Comparison of ENCODE assay signal across 22 cellular contexts in genomic region chr1:167484726-167485125, GRCh38. TPM values are rescaled to one million over a fixed set of nuclear protein-coding genes. Genes with fewer than 3 reads are reported as not detected.
A peak's percentile ranks its signal among the peaks of the same experiment; 100 is the strongest.
DNase-seq lines count a peak whose midpoint lies in the region; ATAC-seq and TF ChIP-seq lines count a peak whose summit lies in the region.
"Had no signal": no experiment of that assay in that cellular context is flagged by ENCODE, and none has a peak within 500 bp of the region (broad histone marks: within the 10 kb centered on the region; RNA-seq: fewer than 3 reads in every experiment).

No MANE protein-coding gene starts in this region.

- POLR2A ChIA-PET in activated CD4-positive, alpha-beta memory T cell treated with anti-CD3 and anti-CD28 coated beads for 36 hours (lab: Charles Lee), result interaction anchor here (1.3 to 1.4 kb wide), 2 partner anchors 8 to 11 kb away, joined by 4 read pairs; no protein-coding TSS in a partner anchor
- POLR2A ChIA-PET in WTC11 (lab: Charles Lee), result no interaction called here

- H3K4me3 Mint-ChIP-seq in activated CD4-positive, alpha-beta memory T cell treated with anti-CD3 and anti-CD28 coated beads for 36 hours, result peak overlapping the region; percentile 63
- peak overlapping the region; percentile 72 for H3K4me3 Mint-ChIP-seq in activated naive CD8-positive, alpha-beta T cell
- H3K4me3 Mint-ChIP-seq in WTC11, result no peak overlapping the region
- H3K4me3 Mint-ChIP-seq: nephron had no signal

- H3K27me3 Mint-ChIP-seq in activated CD4-positive, alpha-beta memory T cell treated with anti-CD3 and anti-CD28 coated beads for 36 hours, result no peaks in the 10 kb centered on the region
- no peaks in the 10 kb centered on the region for H3K27me3 Mint-ChIP-seq in activated naive CD8-positive, alpha-beta T cell
- peaks cover 4% of the 10 kb centered on the region for H3K27me3 Mint-ChIP-seq in WTC11 (ENCODE audit: low read depth)

- peaks cover 95% of the 10 kb centered on the region for H3K4me1 Mint-ChIP-seq in activated CD4-positive, alpha-beta memory T cell treated with anti-CD3 and anti-CD28 coated beads for 36 hours (ENCODE audit: low read depth)
- peaks cover 93% of the 10 kb centered on the region for H3K4me1 Mint-ChIP-seq in activated naive CD8-positive, alpha-beta T cell (ENCODE audit: low read depth)
- H3K4me1 Mint-ChIP-seq in WTC11, result peaks cover 31% of the 10 kb centered on the region

- intact Hi-C loops in activated CD4-positive, alpha-beta memory T cell treated with anti-CD3 and anti-CD28 coated beads for 36 hours (cut with micrococcal nuclease), result loop anchor here (5.0 kb wide), 1 partner anchor 33 kb away; the partner anchor contains the start of gene CD247

- CTCF ChIA-PET in activated CD4-positive, alpha-beta memory T cell treated with anti-CD3 and anti-CD28 coated beads for 36 hours (lab: Charles Lee), result interaction anchor here (0.7 to 2.2 kb wide), 4 partner anchors 15 to 48 kb away, joined by 3 to 5 read pairs (median 5); no protein-coding TSS in a partner anchor
- CTCF ChIA-PET in WTC11 (lab: Charles Lee), result interaction anchor here (2.2 kb wide), 1 partner anchor 55 kb away, joined by 14 read pairs; no protein-coding TSS in a partner anchor

- peak; percentile 56 for DNase-seq in activated CD8-positive, alpha-beta memory T cell treated with anti-CD3 and anti-CD28 coated beads for 24 hours
- DNase-seq in activated CD8-positive, alpha-beta memory T cell treated with anti-CD3 and anti-CD28 coated beads, Interleukin-2, amount 50 U/mL, for 4 hours, result no peak
- no peak for DNase-seq in activated CD4-positive, alpha-beta memory T cell treated with anti-CD3 and anti-CD28 coated beads for 36 hours
- peak; percentile 25 for DNase-seq in stimulated activated CD8-positive, alpha-beta memory T cell treated with anti-CD3 and anti-CD28 coated beads, Interleukin-4, amount 100 ng/mL, for 48 hours
- DNase-seq in WTC11 (ENCODE audit: low spot score), result no peak
- DNase-seq: aorta; BE2C; dermis blood vessel endothelial cell; GOT3; NCI-H1105; NCI-H2029 treated with DMSO at 0.1 percent for 48 hours; NCI-H446; right cardiac atrium; Right ventricle myocardium superior; stimulated activated CD4-positive, alpha-beta T cell treated with anti-CD3 and anti-CD28 coated beads, Interleukin-12 subunit alpha, Interleukin-12 subunit beta, amount 100 ng/mL, for 4 hours; upper lobe of left lung had no signal

- no peaks in the 10 kb centered on the region for H3K9me3 Mint-ChIP-seq in activated CD4-positive, alpha-beta memory T cell treated with anti-CD3 and anti-CD28 coated beads for 36 hours
- H3K9me3 Mint-ChIP-seq in activated naive CD8-positive, alpha-beta T cell (ENCODE audit: low read depth), result no peaks in the 10 kb centered on the region
- H3K9me3 Mint-ChIP-seq in WTC11, result no peaks in the 10 kb centered on the region
- H3K9me3 Mint-ChIP-seq: nephron had no signal

- ATAC-seq in GM18868 (IDR thresholded peaks at IDR 0.05; ENCODE audit: unreplicated experiment) (no peak), GM21360 (IDR thresholded peaks at IDR 0.05; ENCODE audit: unreplicated experiment) (no peak), WTC11 (no peak)
- ATAC-seq: left lobe of liver, right cardiac atrium had no signal

- H3K27ac Mint-ChIP-seq in activated CD4-positive, alpha-beta memory T cell treated with anti-CD3 and anti-CD28 coated beads for 36 hours, result peak overlapping the region; percentile 88
- peak overlapping the region; percentile 96 for H3K27ac Mint-ChIP-seq in activated naive CD8-positive, alpha-beta T cell
- no peak overlapping the region for H3K27ac Mint-ChIP-seq in WTC11
- H3K27ac Mint-ChIP-seq: nephron had no signal

- no peak for TF ChIP-seq CTCF in WTC11 (IDR thresholded peaks at IDR 0.05)

- peaks cover 30% of the 10 kb centered on the region for H3K36me3 Mint-ChIP-seq in activated CD4-positive, alpha-beta memory T cell treated with anti-CD3 and anti-CD28 coated beads for 36 hours
- peaks cover 15% of the 10 kb centered on the region for H3K36me3 Mint-ChIP-seq in activated naive CD8-positive, alpha-beta T cell
- H3K36me3 Mint-ChIP-seq in WTC11, result no peaks in the 10 kb centered on the region

TF ChIP-seq in WTC11, 78 proteins besides CTCF, POLR2A, EP300 and RAD21 (continues in another document):
- no peak for TF ChIP-seq PRRX2 (CRISPR knock-in tag; IDR thresholded peaks at IDR 0.05)
- TF ChIP-seq PREB (CRISPR knock-in tag; IDR thresholded peaks at IDR 0.05; ENCODE audit: borderline replicate concordance), result no peak
- TF ChIP-seq ZNF416 (CRISPR knock-in tag; IDR thresholded peaks at IDR 0.05), result no peak
- TF ChIP-seq ZNF317 (CRISPR knock-in tag; IDR thresholded peaks at IDR 0.05; ENCODE audit: borderline replicate concordance, low read depth), result no peak
- no peak for TF ChIP-seq IRF1 (CRISPR knock-in tag; IDR thresholded peaks at IDR 0.05)
- no peak for TF ChIP-seq CBFB (CRISPR knock-in tag; IDR thresholded peaks at IDR 0.05; ENCODE audit: low read depth)
- no peak for TF ChIP-seq ZNF232 (CRISPR knock-in tag; IDR thresholded peaks at IDR 0.05)
- TF ChIP-seq MXD4 (CRISPR knock-in tag; IDR thresholded peaks at IDR 0.05; ENCODE audit: borderline replicate concordance), result no peak
- no peak for TF ChIP-seq OVOL2 (CRISPR knock-in tag; IDR thresholded peaks at IDR 0.05; ENCODE audit: borderline replicate concordance)
- no peak for TF ChIP-seq SMAD3 (CRISPR knock-in tag; IDR thresholded peaks at IDR 0.05; ENCODE audit: borderline replicate concordance)
- no peak for TF ChIP-seq AFF4 (CRISPR knock-in tag; IDR thresholded peaks at IDR 0.05; ENCODE audit: borderline replicate concordance)
- TF ChIP-seq ATF2 (CRISPR knock-in tag; IDR thresholded peaks at IDR 0.05; ENCODE audit: borderline replicate concordance, low read depth), result no peak
- no peak for TF ChIP-seq CDX4 (CRISPR knock-in tag; IDR thresholded peaks at IDR 0.05; ENCODE audit: borderline replicate concordance)

RNA-seq across cellular contexts. Expression of gene CD247, which starts 33.6 kb away (rescaled TPM):
- 100 to 1,000 TPM; 105 to 114 TPM for total RNA-seq in activated CD4-positive, alpha-beta memory T cell treated with anti-CD3 and anti-CD28 coated beads for 36 hours
- 1.0 to 1.8 TPM (median 1.8 TPM) in 3 replicates for total RNA-seq in WTC11 (2021)
- total RNA-seq: dermis blood vessel endothelial cell, endothelial cell of umbilical vein had no signal

Comparison
In these comparisons a context has a peak if more than half of its experiments do, and no peak if none do; other contexts are left out.
1. DNase-seq: peak in activated CD8-positive, alpha-beta memory T cell treated with anti-CD3 and anti-CD28 coated beads for 24 hours (single experiment) and stimulated activated CD8-positive, alpha-beta memory T cell treated with anti-CD3 and anti-CD28 coated beads, Interleukin-4, amount 100 ng/mL, for 48 hours (single experiment); none in activated CD8-positive, alpha-beta memory T cell treated with anti-CD3 and anti-CD28 coated beads, Interleukin-2, amount 50 U/mL, for 4 hours (single experiment), activated CD4-positive, alpha-beta memory T cell treated with anti-CD3 and anti-CD28 coated beads for 36 hours (single experiment) and WTC11 (single experiment).
2. RNA of gene CD247, which starts 33.6 kb away (total RNA-seq): 105 to 114 TPM in activated CD4-positive, alpha-beta memory T cell treated with anti-CD3 and anti-CD28 coated beads for 36 hours; 1.0 to 1.8 TPM in WTC11; every median in the first group is over 10 times any median in the second.